Comparison of ENCODE assay signal across 2 cellular contexts in genomic region chr18:31393286-31393685, GRCh38.
A peak's percentile ranks its signal among the peaks of the same experiment; 100 is the strongest.
TF ChIP-seq lines count a peak whose summit lies in the region.

No MANE protein-coding gene starts in this region.

TF ChIP-seq in HCT116, 20 proteins besides CTCF, POLR2A, EP300 and RAD21:
- TF ChIP-seq TCF7L2 (IDR thresholded peaks at IDR 0.05; ENCODE audit: borderline replicate concordance, extremely low read depth, insufficient read depth, insufficient read length) (no peak), MAX (IDR thresholded peaks at IDR 0.05) (no peak), JUND (IDR thresholded peaks at IDR 0.05) (no peak), ZNF274 (IDR thresholded peaks at IDR 0.05; ENCODE audit: low read depth, low read length) (no peak), SP1 (IDR thresholded peaks at IDR 0.05; ENCODE audit: low read depth) (no peak), EZH2phosphoT487 (IDR thresholded peaks at IDR 0.05; ENCODE audit: borderline replicate concordance) (no peak), CEBPB (IDR thresholded peaks at IDR 0.05; ENCODE audit: low read depth) (no peak)
- TF ChIP-seq, protein P1, sequence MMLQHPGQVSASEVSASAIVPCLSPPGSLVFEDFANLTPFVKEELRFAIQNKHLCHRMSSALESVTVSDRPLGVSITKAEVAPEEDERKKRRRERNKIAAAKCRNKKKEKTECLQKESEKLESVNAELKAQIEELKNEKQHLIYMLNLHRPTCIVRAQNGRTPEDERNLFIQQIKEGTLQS (IDR thresholded peaks at IDR 0.05): no peak
TF ChIP-seq in HCT116: peak in this region for 0.

TF ChIP-seq in WTC11, 78 proteins besides CTCF, POLR2A, EP300 and RAD21:
- TF ChIP-seq USF1 (CRISPR knock-in tag; IDR thresholded peaks at IDR 0.05): peak; percentile 24; the same call in 1 of the 2 replicates
- TF ChIP-seq MXD4 (CRISPR knock-in tag; IDR thresholded peaks at IDR 0.05; ENCODE audit: borderline replicate concordance): no peak
- TF ChIP-seq, protein P2, sequence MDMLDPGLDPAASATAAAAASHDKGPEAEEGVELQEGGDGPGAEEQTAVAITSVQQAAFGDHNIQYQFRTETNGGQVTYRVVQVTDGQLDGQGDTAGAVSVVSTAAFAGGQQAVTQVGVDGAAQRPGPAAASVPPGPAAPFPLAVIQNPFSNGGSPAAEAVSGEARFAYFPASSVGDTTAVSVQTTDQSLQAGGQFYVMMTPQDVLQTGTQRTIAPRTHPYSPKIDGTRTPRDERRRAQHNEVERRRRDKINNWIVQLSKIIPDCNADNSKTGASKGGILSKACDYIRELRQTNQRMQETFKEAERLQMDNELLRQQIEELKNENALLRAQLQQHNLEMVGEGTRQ (CRISPR knock-in tag; IDR thresholded peaks at IDR 0.05): peak; percentile 74
TF ChIP-seq in WTC11: peak in this region for 2.
